In genomic region chr1:38873027-38873969, GRCh38 we compare ENCODE assay signal across 8 cellular contexts. TPM values are rescaled to one million over a fixed set of nuclear protein-coding genes. Genes with fewer than 3 reads are reported as not detected.
DNase-seq lines count a peak whose midpoint lies in the region; ATAC-seq and TF ChIP-seq lines count a peak whose summit lies in the region.

MYCBP (minus strand) TSS chr1:38873348; CDS start chr1:38873305, 43 bp downstream.

- no TSS peak for BruUV-seq in Panc1 (replicated peaks; lab: Mats Ljungman, UMichigan)

- POLR2A ChIA-PET in Panc1 (lab: Charles Lee), result interaction anchor here (0.7 kb wide), 1 partner anchor 140 kb away, joined by 4 read pairs; no protein-coding TSS in a partner anchor

- peak within 1 kb of the TSS; percentile 86 to 96 for H3K4me3 ChIP-seq in Panc1 (ENCODE audit: low read depth in 2 of 2, low read length in 2 of 2)
- H3K4me3 ChIP-seq in muscle layer of colon (ENCODE audit: low read depth in 1 of 2, low read length in 2 of 2), result peak within 1 kb of the TSS; percentile 85 to 99

- in situ Hi-C loops in Panc1 (cut with HindIII; ENCODE audit: low pct_unique_long_range_greater_than_20kb, low sequenced_read_pairs), result no loop called here

- peak; percentile 97 for DNase-seq in DMS53 (lab: John Stamatoyannopoulos, UW)
- peak; percentile 92 for DNase-seq in KG1 (lab: John Stamatoyannopoulos, UW)
- DNase-seq in Panc1 (ENCODE audit: low read depth, low spot score), result peak; percentile 85
- peak; percentile 95 for DNase-seq in activated T-cell treated with anti-CD3 and anti-CD28 coated beads, Interleukin-2, amount 50 U/mL, for 4 hours
- DNase-seq in stimulated activated CD8-positive, alpha-beta memory T cell treated with anti-CD3 and anti-CD28 coated beads, Interleukin-7, amount 100 ng/mL, for 24 hours (ENCODE audit: low read depth), result peak; percentile 88

- peak within 1 kb of the TSS; percentile 94 for H3K27ac ChIP-seq in Panc1 (ENCODE audit: low read length)
- H3K27ac ChIP-seq in muscle layer of colon (ENCODE audit: low read depth, low read length), result peak within 1 kb of the TSS; percentile 85

- H3K9me3 Mint-ChIP-seq in activated T-cell treated with anti-CD3 and anti-CD28 coated beads, Interleukin-2, amount 50 U/mL, for 4 hours, result no peaks in the 10 kb centered on the region

- no peaks in the 10 kb centered on the region for H3K27me3 Mint-ChIP-seq in activated T-cell treated with anti-CD3 and anti-CD28 coated beads, Interleukin-2, amount 50 U/mL, for 4 hours (ENCODE audit: low read depth)

- H3K36me3 ChIP-seq in Panc1 (ENCODE audit: control insufficient read depth, insufficient read depth, low read length) (peaks cover 3% of the 10 kb centered on the region), muscle layer of colon (ENCODE audit: insufficient read depth, low read length) (no peaks in the 10 kb centered on the region)

- peaks cover 27% of the 10 kb centered on the region for H3K4me1 Mint-ChIP-seq in activated T-cell treated with anti-CD3 and anti-CD28 coated beads, Interleukin-2, amount 50 U/mL, for 4 hours (ENCODE audit: low read depth)

- H3K9ac ChIP-seq in muscle layer of colon (ENCODE audit: low read length), result peak within 1 kb of the TSS; percentile 85

- H3K9me3 ChIP-seq in Panc1 (ENCODE audit: control insufficient read depth, insufficient read depth, low read depth, low read length) (no peaks in the 10 kb centered on the region), muscle layer of colon (ENCODE audit: low read length) (no peaks in the 10 kb centered on the region)

- no peak for TF ChIP-seq CTCF in Panc1 (IDR thresholded peaks at IDR 0.05)

- H3K4me1 ChIP-seq in Panc1 (ENCODE audit: control insufficient read depth, insufficient read depth, low read length) (peaks cover 18% of the 10 kb centered on the region), muscle layer of colon (ENCODE audit: insufficient read depth, low read length) (peaks cover 11% of the 10 kb centered on the region)

- H3K27me3 ChIP-seq in Panc1 (ENCODE audit: control insufficient read depth, insufficient read depth, low read length) (no peaks in the 10 kb centered on the region), muscle layer of colon (ENCODE audit: control insufficient read depth in 1 of 2, insufficient read depth in 2 of 2, low read length in 2 of 2) (no peaks in the 10 kb centered on the region)

- H3K4me3 Mint-ChIP-seq in activated T-cell treated with anti-CD3 and anti-CD28 coated beads, Interleukin-2, amount 50 U/mL, for 4 hours, result peak within 1 kb of the TSS; percentile 91

- H3K36me3 Mint-ChIP-seq in activated T-cell treated with anti-CD3 and anti-CD28 coated beads, Interleukin-2, amount 50 U/mL, for 4 hours (ENCODE audit: insufficient read depth), result peaks cover 2% of the 10 kb centered on the region

- CTCF ChIA-PET in Panc1 (lab: Charles Lee), result interaction anchor here (0.7 kb wide), 1 partner anchor 137 kb away, joined by 3 read pairs; no protein-coding TSS in a partner anchor

- ATAC-seq in GM21723 (IDR thresholded peaks at IDR 0.05; ENCODE audit: unreplicated experiment), result peak; percentile 94
- peak; percentile 100 for ATAC-seq in Panc1
- ATAC-seq in activated T-cell treated with anti-CD3 and anti-CD28 coated beads, Interleukin-2, amount 50 U/mL, for 4 hours, result peak; percentile 99 to 100
- ATAC-seq in esophagus mucosa, result peak; percentile 99

- intact Hi-C loops in Panc1 (cut with micrococcal nuclease; ENCODE audit: unreplicated experiment), result loop anchor here (10.0 kb wide), 1 partner anchor 92 kb away; no protein-coding TSS in a partner anchor

RNA-seq across cellular contexts. Expression of gene MYCBP, which starts in this region (rescaled TPM):
- total RNA-seq in Panc1 (2021; ENCODE audit: unreplicated experiment), result 17.4 TPM
- polyA plus RNA-seq in Panc1 (2012; ENCODE audit: insufficient read length), result 15.0 TPM
- total RNA-seq in activated T-cell treated with anti-CD3 and anti-CD28 coated beads, Interleukin-2, amount 50 U/mL, for 4 hours, result 10 to 100 TPM; 38.0 to 50.3 (median 48.9) TPM
- total RNA-seq in esophagus mucosa, result 21.8 TPM

Comparison
In these comparisons a context has a peak if more than half of its experiments do, and no peak if none do; other contexts are left out.
1. Peak in every context shown above with its lines: DNase-seq, ATAC-seq, H3K4me3 ChIP-seq and H3K27ac ChIP-seq.